In genomic region chr10:110496553-110497437, GRCh38 we compare ENCODE assay signal across 8 cellular contexts. TPM values are rescaled to one million over a fixed set of nuclear protein-coding genes. Genes with fewer than 3 reads are reported as not detected.
DNase-seq lines count a peak whose midpoint lies in the region; ATAC-seq and TF ChIP-seq lines count a peak whose summit lies in the region.

No MANE protein-coding gene starts in this region.

- POLR2A ChIA-PET in PC-3 (lab: Charles Lee; ENCODE audit: unreplicated experiment) = interaction anchor here (0.6 to 1.2 kb wide), 5 partner anchors 80 to 192 kb away, joined by 3 to 9 read pairs (median 6); partner anchors contain the start of gene SMNDC1

- H3K27ac Mint-ChIP-seq in nephron progenitor cell = no peak overlapping the region

- H3K9me3 ChIP-seq in PC-3 (ENCODE audit: low read length) (no peaks in the 10 kb centered on the region), duodenal mucosa (ENCODE audit: control insufficient read depth in 1 of 2, low read length in 2 of 2) (no peaks in the 10 kb centered on the region)

- H4K20me1 ChIP-seq in PC-3 (ENCODE audit: low read length) = peaks cover 36% of the 10 kb centered on the region

- CTCF ChIA-PET in PC-3 (lab: Charles Lee) = no interaction called here

- DNase-seq in DMS 273 treated with DMSO at 0.1 percent for 48 hours (lab: John Stamatoyannopoulos, UW) (peak; percentile 1), PC-3 (peak; percentile 47), nephron progenitor cell (no peak), NCI-H2171 treated with DMSO at 0.1 percent for 48 hours (lab: John Stamatoyannopoulos, UW) (no peak), T1000 (lab: John Stamatoyannopoulos, UW) (no peak)

- H3K36me3 ChIP-seq in PC-3 (ENCODE audit: low read depth, low read length) (peaks cover 34% of the 10 kb centered on the region), duodenal mucosa (ENCODE audit: control insufficient read depth in 1 of 2, insufficient read depth in 2 of 2, low read length in 2 of 2) (no peaks in the 10 kb centered on the region)

- no peaks in the 10 kb centered on the region for H3K9me3 Mint-ChIP-seq in nephron progenitor cell

- H3K4me3 ChIP-seq in PC-3 (ENCODE audit: low read length) = peak overlapping the region; percentile 81
- H3K4me3 ChIP-seq in duodenal mucosa (ENCODE audit: low read depth in 1 of 2, low read length in 2 of 2) = peak overlapping the region; percentile 68 to 80

- H3K27ac ChIP-seq in PC-3 (ENCODE audit: low read length) = peak overlapping the region; percentile 80
- H3K27ac ChIP-seq in duodenal mucosa (ENCODE audit: low read depth, low read length) = peak overlapping the region; percentile 83

- H3F3A ChIP-seq in PC-3 (ENCODE audit: low read length, unreplicated experiment) = no peaks in the 10 kb centered on the region

- H3K36me3 Mint-ChIP-seq in nephron progenitor cell (ENCODE audit: low read depth) = peaks cover 5% of the 10 kb centered on the region

- H3K9ac ChIP-seq in PC-3 (ENCODE audit: low read length) (peak overlapping the region; percentile 97), duodenal mucosa (ENCODE audit: low read depth in 1 of 2, low read length in 2 of 2) (peak overlapping the region; percentile 69 to 79)

- TSS peak; percentile 69 for BruUV-seq in PC-3 (replicated peaks; lab: Mats Ljungman, UMichigan)

- ATAC-seq in PC-3 = no peak
- ATAC-seq in HG03442 (IDR thresholded peaks at IDR 0.05; ENCODE audit: unreplicated experiment) = no peak
- ATAC-seq in HG03097 (IDR thresholded peaks at IDR 0.05; ENCODE audit: low FRiP score, unreplicated experiment) = no peak

- H2AFZ ChIP-seq in PC-3 (ENCODE audit: low read length) = no peak overlapping the region

- H3K9me2 ChIP-seq in PC-3 (replicated peaks; ENCODE audit: low read length) = no peaks in the 10 kb centered on the region

- peak overlapping the region; percentile 91 for H3K4me3 Mint-ChIP-seq in nephron progenitor cell

- TF ChIP-seq CTCF in PC-3 (conservative IDR thresholded peaks at IDR 0.05; ENCODE audit: low read depth, low read length) (no peak), nephron progenitor cell (IDR thresholded peaks at IDR 0.05) (no peak)

- H3K27me3 Mint-ChIP-seq in nephron progenitor cell (ENCODE audit: low read depth, poor library complexity) = peaks cover 27% of the 10 kb centered on the region

- peaks cover 60% of the 10 kb centered on the region for H3K79me2 ChIP-seq in PC-3 (ENCODE audit: low read length)

- intact Hi-C loops in PC-3 (cut with micrococcal nuclease) = loop anchor here (1.0 to 2.0 kb wide), 4 partner anchors 86 to 185 kb away; no protein-coding TSS in a partner anchor

- H3K27me3 ChIP-seq in PC-3 (ENCODE audit: low read length) = no peaks in the 10 kb centered on the region
- peaks cover 5 to 44% of the 10 kb centered on the region in 2 donors for H3K27me3 ChIP-seq in duodenal mucosa (ENCODE audit: control insufficient read depth in 1 of 2, insufficient read depth in 2 of 2, low read length in 2 of 2)

- H3K4me1 ChIP-seq in PC-3 (ENCODE audit: insufficient read depth, low read length) (peaks cover 35% of the 10 kb centered on the region), duodenal mucosa (ENCODE audit: control insufficient read depth in 1 of 2, insufficient read depth in 2 of 2, low read length in 2 of 2) (peaks cover 21 to 37% of the 10 kb centered on the region in 2 donors)

- H3K4me1 Mint-ChIP-seq in nephron progenitor cell = peaks cover 65% of the 10 kb centered on the region

- peak overlapping the region; percentile 98 for H3K4me2 ChIP-seq in PC-3 (ENCODE audit: low read length)

RNA-seq across cellular contexts. Expression of gene DUSP5, which starts 0.9 kb away (rescaled TPM):
- 205 and 206 TPM in 2 replicates for total RNA-seq in PC-3 (2014; rRNA removed)

Comparison
In these comparisons a context has a peak if more than half of its experiments do, and no peak if none do; other contexts are left out.
1. DNase-seq: peak in DMS 273 treated with DMSO at 0.1 percent for 48 hours (single experiment) and PC-3 (single experiment); none in nephron progenitor cell (single experiment), NCI-H2171 treated with DMSO at 0.1 percent for 48 hours (single experiment) and T1000 (single experiment).